8 cellular contexts compared by ENCODE assay signal in genomic region chr2:119759451-119760236, GRCh38. TPM values are rescaled to one million over a fixed set of nuclear protein-coding genes. Genes with fewer than 3 reads are reported as not detected.
DNase-seq lines count a peak whose midpoint lies in the region; ATAC-seq and TF ChIP-seq lines count a peak whose summit lies in the region.

A gene with protein sequence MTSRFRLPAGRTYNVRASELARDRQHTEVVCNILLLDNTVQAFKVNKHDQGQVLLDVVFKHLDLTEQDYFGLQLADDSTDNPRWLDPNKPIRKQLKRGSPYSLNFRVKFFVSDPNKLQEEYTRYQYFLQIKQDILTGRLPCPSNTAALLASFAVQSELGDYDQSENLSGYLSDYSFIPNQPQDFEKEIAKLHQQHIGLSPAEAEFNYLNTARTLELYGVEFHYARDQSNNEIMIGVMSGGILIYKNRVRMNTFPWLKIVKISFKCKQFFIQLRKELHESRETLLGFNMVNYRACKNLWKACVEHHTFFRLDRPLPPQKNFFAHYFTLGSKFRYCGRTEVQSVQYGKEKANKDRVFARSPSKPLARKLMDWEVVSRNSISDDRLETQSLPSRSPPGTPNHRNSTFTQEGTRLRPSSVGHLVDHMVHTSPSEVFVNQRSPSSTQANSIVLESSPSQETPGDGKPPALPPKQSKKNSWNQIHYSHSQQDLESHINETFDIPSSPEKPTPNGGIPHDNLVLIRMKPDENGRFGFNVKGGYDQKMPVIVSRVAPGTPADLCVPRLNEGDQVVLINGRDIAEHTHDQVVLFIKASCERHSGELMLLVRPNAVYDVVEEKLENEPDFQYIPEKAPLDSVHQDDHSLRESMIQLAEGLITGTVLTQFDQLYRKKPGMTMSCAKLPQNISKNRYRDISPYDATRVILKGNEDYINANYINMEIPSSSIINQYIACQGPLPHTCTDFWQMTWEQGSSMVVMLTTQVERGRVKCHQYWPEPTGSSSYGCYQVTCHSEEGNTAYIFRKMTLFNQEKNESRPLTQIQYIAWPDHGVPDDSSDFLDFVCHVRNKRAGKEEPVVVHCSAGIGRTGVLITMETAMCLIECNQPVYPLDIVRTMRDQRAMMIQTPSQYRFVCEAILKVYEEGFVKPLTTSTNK (plus strand): TSS chr2:119759922. CDS start chr2:119809854, 49,932 bp downstream.

- H4K20me1 ChIP-seq in OCI-LY1 (ENCODE audit: insufficient read depth, low read length): no peaks in the 10 kb centered on the region

- H3K9me2 ChIP-seq in OCI-LY1 (ENCODE audit: low read depth, low read length): no peaks in the 10 kb centered on the region

- peaks cover 9% of the 10 kb centered on the region for H3K4me1 Mint-ChIP-seq in Calu3 (ENCODE audit: low read depth, unreplicated experiment)

- H3K9me3 Mint-ChIP-seq in Calu3 (ENCODE audit: low read depth, unreplicated experiment): no peaks in the 10 kb centered on the region

- no peaks in the 10 kb centered on the region for H3F3A ChIP-seq in OCI-LY1 (ENCODE audit: insufficient read depth, low read length)

- H3K27ac ChIP-seq in HUES64 (ENCODE audit: low read depth, low read length): peak within 1 kb of the TSS; percentile 96
- H3K27ac ChIP-seq in OCI-LY1 (ENCODE audit: low read depth, low read length, poor library complexity, severe bottlenecking): peak within 1 kb of the TSS; percentile 35

- peak within 1 kb of the TSS; percentile 91 for H3K27ac Mint-ChIP-seq in Calu3 (ENCODE audit: unreplicated experiment)

- H3K36me3 Mint-ChIP-seq in Calu3 (ENCODE audit: insufficient read depth, unreplicated experiment): peaks cover 31% of the 10 kb centered on the region

- peak within 1 kb of the TSS; percentile 90 for H3K4me3 Mint-ChIP-seq in Calu3 (ENCODE audit: low read depth, unreplicated experiment)

- intact Hi-C loops in Calu3 (cut with micrococcal nuclease; ENCODE audit: unreplicated experiment): loop anchor here (5.0 to 10.0 kb wide), 3 partner anchors 43 to 255 kb away; partner anchors contain the start of gene EPB41L5

- CTCF ChIA-PET in Calu3 (lab: Charles Lee): interaction anchor here (0.7 to 1.4 kb wide), 3 partner anchors 11 to 64 kb away, joined by 3 to 4 read pairs (median 4); no protein-coding TSS in a partner anchor

- ATAC-seq in GM21447 (IDR thresholded peaks at IDR 0.05; ENCODE audit: unreplicated experiment): peak; percentile 94

- no peaks in the 10 kb centered on the region for H3K9me3 ChIP-seq in HUES64 (ENCODE audit: insufficient read depth, low read depth, low read length)
- no peaks in the 10 kb centered on the region for H3K9me3 ChIP-seq in OCI-LY1 (ENCODE audit: low read length)

- in situ Hi-C loops in endometrial microvascular endothelial cells (cut with HindIII; ENCODE audit: inconsistent ontology term, low pct_unique_long_range_greater_than_20kb, low sequenced_read_pairs): loop anchor here (10.0 kb wide), 1 partner anchor 55 kb away; no protein-coding TSS in a partner anchor

- H2AFZ ChIP-seq in OCI-LY1 (ENCODE audit: low read length): peak within 1 kb of the TSS; percentile 91

- no TSS peak for BruUV-seq in Calu3 (replicated peaks; lab: Mats Ljungman, UMichigan)

- H3K4me3 ChIP-seq in HUES64 (ENCODE audit: low read length) (peak within 1 kb of the TSS; percentile 95), OCI-LY1 (ENCODE audit: low read depth, low read length, poor library complexity, severe bottlenecking) (peak within 1 kb of the TSS; percentile 76)

- no peak for TF ChIP-seq CTCF in Calu3 (IDR thresholded peaks at IDR 0.05; ENCODE audit: unreplicated experiment)
- no peak for TF ChIP-seq CTCF in OCI-LY1 (IDR thresholded peaks at IDR 0.05; ENCODE audit: low read length)

- under 1% methylated on average over 59 of the region's 59 CpGs for WGBS in HUES64

- no peaks in the 10 kb centered on the region for H3K36me3 ChIP-seq in HUES64 (ENCODE audit: insufficient read depth, low read length)
- H3K36me3 ChIP-seq in OCI-LY1 (ENCODE audit: insufficient read depth, low read length): no peaks in the 10 kb centered on the region

- H3K9ac ChIP-seq in HUES64 (ENCODE audit: low read depth, low read length) (peak within 1 kb of the TSS; percentile 89), OCI-LY1 (ENCODE audit: low read length) (peak within 1 kb of the TSS; percentile 81)

- H3K4me2 ChIP-seq in OCI-LY1 (ENCODE audit: low read length): peak within 1 kb of the TSS; percentile 83

- no peaks in the 10 kb centered on the region for H3K79me2 ChIP-seq in OCI-LY1 (ENCODE audit: insufficient read depth, low read length)

- DNase-seq in Calu3: peak; percentile 96
- DNase-seq in activated CD8-positive, alpha-beta memory T cell treated with anti-CD3 and anti-CD28 coated beads, Interleukin-2, amount 50 U/mL, for 4 hours: peak; percentile 96
- peak; percentile 97 for DNase-seq in mesenteric fat pad (ENCODE audit: low spot score)
- DNase-seq in stimulated activated CD8-positive, alpha-beta memory T cell treated with anti-CD3 and anti-CD28 coated beads, Interleukin-15, amount 100 ng/mL, for 24 hours (ENCODE audit: low read depth): peak; percentile 78

- H3K27me3 ChIP-seq in HUES64 (ENCODE audit: insufficient read depth, low read length): no peaks in the 10 kb centered on the region
- H3K27me3 ChIP-seq in OCI-LY1 (ENCODE audit: insufficient read depth, low read length): no peaks in the 10 kb centered on the region

- H3K4me1 ChIP-seq in HUES64 (ENCODE audit: insufficient read depth, low read length) (peaks cover 25% of the 10 kb centered on the region), OCI-LY1 (ENCODE audit: insufficient read depth, low read length, severe bottlenecking) (peaks cover 19% of the 10 kb centered on the region)

- H3K27me3 Mint-ChIP-seq in Calu3 (ENCODE audit: unreplicated experiment): no peaks in the 10 kb centered on the region

RNA-seq across cellular contexts. Expression of the gene that starts here (rescaled TPM):
- total RNA-seq in Calu3 (2022): 47.4 and 52.4 TPM in 2 replicates
- 31.4 TPM for polyA plus RNA-seq in HUES64 (2013, experiment 1 of 2)
- 26.8 TPM for polyA plus RNA-seq in HUES64 (2013, experiment 2 of 2)
- 22.8 TPM for total RNA-seq in endometrial microvascular endothelial cells (ENCODE audit: inconsistent ontology term)
- 45.9 TPM for total RNA-seq in mesenteric fat pad

Comparison
In these comparisons a context has a peak if more than half of its experiments do, and no peak if none do; other contexts are left out.
1. Peak in every context shown above with its lines: DNase-seq, ATAC-seq, H3K4me3 ChIP-seq and H3K27ac ChIP-seq.